ENCODE assay signal across 11 cellular contexts in the genomic region with DNA sequence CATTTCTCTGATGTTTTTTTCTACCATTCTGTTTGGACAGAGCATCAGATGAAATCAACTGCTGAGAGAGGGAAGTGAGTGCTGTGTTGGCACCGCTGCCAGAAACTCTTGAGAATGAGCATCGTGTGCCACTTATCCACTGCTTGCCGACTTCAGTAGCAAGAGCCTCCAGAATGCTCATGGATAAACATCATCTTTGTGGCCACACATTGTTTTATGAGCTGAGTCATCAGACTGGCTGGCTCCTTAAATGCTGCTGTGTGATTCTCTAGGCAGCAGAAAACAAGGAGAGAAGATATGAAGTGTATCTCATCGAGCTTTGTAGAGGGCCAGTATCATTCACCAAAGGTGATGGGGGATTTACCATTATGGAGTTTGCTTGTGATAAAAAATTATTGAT. TPM values are rescaled to one million over a fixed set of nuclear protein-coding genes. Genes with fewer than 3 reads are reported as not detected.
A peak's percentile ranks its signal among the peaks of the same experiment; 100 is the strongest.
DNase-seq lines count a peak whose midpoint lies in the region; ATAC-seq, FAIRE-seq and TF ChIP-seq lines count a peak whose summit lies in the region.
"Had no signal": no experiment of that assay in that cellular context is flagged by ENCODE, and none has a peak within 500 bp of the region (broad histone marks: within the 10 kb centered on the region; RNA-seq: fewer than 3 reads in every experiment).

No MANE protein-coding gene starts in this region.

- H3K4me1 ChIP-seq in H1 (replicated peaks in 1 of 4; ENCODE audit: control insufficient read depth in 3 of 4, insufficient read depth in 4 of 4, low read length in 3 of 4), result peaks cover 2 to 9% (median 3%) of the 10 kb centered on the region in 4 experiments; a peak in 5 of 7 replicates

- no peak overlapping the region for H3K27ac ChIP-seq in H1 (ENCODE audit: low read depth, low read length)

- H3K36me3 Mint-ChIP-seq in nephron progenitor cell (ENCODE audit: low read depth), result no peaks in the 10 kb centered on the region

- POLR2A ChIA-PET in H1 (lab: Charles Lee; ENCODE audit: partially characterized antibody), result interaction anchor here (0.9 to 1.7 kb wide), 4 partner anchors 8 to 55 kb away, joined by 3 to 4 read pairs (median 3); partner anchors contain the start of gene MAPKAPK3

- H2BK120ac ChIP-seq in H1 (replicated peaks; ENCODE audit: low read depth, low read length), result no peak overlapping the region

- peak; percentile 55 for DNase-seq in HCEC 1CT
- peak; percentile 43 for DNase-seq in NCI-H226
- no peak for DNase-seq in H1 (ENCODE audit: low read depth in 1 of 2, low spot score in 2 of 2)
- peak; percentile 80 for DNase-seq in renal cortical epithelial cell (ENCODE audit: low read depth)
- no peak for DNase-seq in HuH-7.5 (ENCODE audit: low spot score)
- DNase-seq in nephron progenitor cell, result no peak
- no peak for DNase-seq in T-helper 1 cell
- DNase-seq: NCI-H526 had no signal

- TF ChIP-seq EP300 in H1 (IDR thresholded peaks at IDR 0.05; ENCODE audit: borderline replicate concordance in 1 of 2, low read depth in 2 of 2, low read length in 2 of 2), result no peak

- peaks cover 0 to 16% (median 14%) of the 10 kb centered on the region in 4 experiments; a peak in 6 of 7 replicates for H3K27me3 ChIP-seq in H1 (replicated peaks in 1 of 4; ENCODE audit: control insufficient read depth in 3 of 4, extremely low read depth in 1 of 4, insufficient read depth in 3 of 4, low read length in 3 of 4)

- no peaks in the 10 kb centered on the region for H3K79me1 ChIP-seq in H1 (ENCODE audit: low read depth, low read length)

- CTCF ChIA-PET in H1 (lab: Charles Lee; ENCODE audit: partially characterized antibody), result interaction anchor here (0.9 to 63.8 kb wide), 4 partner anchors 18 to 231 kb away, joined by 3 to 1262 read pairs (median 36); partner anchors contain the start of genes CISH and MAPKAPK3

- H2AK5ac ChIP-seq in H1 (ENCODE audit: low read depth, low read length), result no peak overlapping the region

- H2BK12ac ChIP-seq in H1 (ENCODE audit: low read depth, low read length), result no peak overlapping the region

- H3K4me1 Mint-ChIP-seq in nephron progenitor cell, result peaks cover 5% of the 10 kb centered on the region

- no peaks in the 10 kb centered on the region for H3K9me3 Mint-ChIP-seq in nephron progenitor cell
- H3K9me3 Mint-ChIP-seq: neural crest cell had no signal

- 92% methylated on average over 4 of the region's 4 CpGs; no CpG with 5 or more reads in 1 of the 2 experiments for WGBS in H1 (ENCODE audit: extremely low coverage in 1 of 2, insufficient coverage in 1 of 2, insufficient read length in 1 of 2, insufficient replicate concordance in 2 of 2, low coverage in 1 of 2, low lambda C conversion rate in 2 of 2, missing lambda C conversion rate in 1 of 2), 2 experiments

- no peak overlapping the region for H3K14ac ChIP-seq in H1 (ENCODE audit: insufficient read length)

- H4K20me1 ChIP-seq in H1 (replicated peaks in 1 of 2; ENCODE audit: control insufficient read depth in 1 of 2, insufficient read depth in 2 of 2, low read length in 2 of 2), result no peaks in the 10 kb centered on the region

- no peak for TF ChIP-seq RAD21 in H1 (IDR thresholded peaks at IDR 0.05 in 1 of 2, conservative IDR thresholded peaks at IDR 0.05 in 1 of 2; ENCODE audit: low read depth in 2 of 2, low read length in 2 of 2)

- H4K8ac ChIP-seq in H1 (ENCODE audit: extremely low read depth, insufficient read depth, low read length), result no peak overlapping the region

- H3K4ac ChIP-seq in H1 (replicated peaks; ENCODE audit: insufficient read length, low read depth, low read length), result no peak overlapping the region

- no peak overlapping the region for H2BK20ac ChIP-seq in H1 (ENCODE audit: low read length)

- no peak for TF ChIP-seq CTCF in H1 (IDR thresholded peaks at IDR 0.05; ENCODE audit: control extremely low read depth in 1 of 3, insufficient read depth in 1 of 3, low read depth in 1 of 3, low read length in 3 of 3)
- TF ChIP-seq CTCF in nephron progenitor cell (IDR thresholded peaks at IDR 0.05), result no peak

- H2BK15ac ChIP-seq in H1 (ENCODE audit: low read length), result no peak overlapping the region

- H3K4me3 Mint-ChIP-seq in nephron progenitor cell, result no peak overlapping the region

- no peak overlapping the region for H3K4me2 ChIP-seq in H1 (ENCODE audit: insufficient read depth in 1 of 2, low read depth in 2 of 2, low read length in 2 of 2)

- FAIRE-seq in H1 (lab: Jason Lieb, UNC), result peak; percentile 39
- FAIRE-seq: GM18507 had no signal

- H3K4me3 ChIP-seq in H1 (ENCODE audit: extremely low read depth in 1 of 4, insufficient read depth in 2 of 4, low read depth in 3 of 4, low read length in 4 of 4), result no peak overlapping the region

- no peak overlapping the region for H3K9ac ChIP-seq in H1 (replicated peaks in 1 of 4; ENCODE audit: extremely low read depth in 1 of 4, low read depth in 3 of 4, low read length in 3 of 4)

- no peak overlapping the region for H4K91ac ChIP-seq in H1 (replicated peaks; ENCODE audit: insufficient read length, low read length)

- H2BK5ac ChIP-seq in H1 (ENCODE audit: low read depth, low read length), result no peak overlapping the region

- no peak for TF ChIP-seq POLR2A in H1 (IDR thresholded peaks at IDR 0.05; ENCODE audit: control extremely low read depth in 1 of 2, low read depth in 2 of 2, low read length in 2 of 2)

- no peaks in the 10 kb centered on the region for H3K9me3 ChIP-seq in H1 (ENCODE audit: insufficient read depth in 2 of 2, low read depth in 1 of 2, low read length in 1 of 2)

- no peak overlapping the region for H3K23ac ChIP-seq in H1 (ENCODE audit: insufficient read length)

- H3K79me2 ChIP-seq in H1 (ENCODE audit: control insufficient read depth in 1 of 2, insufficient read depth in 2 of 2, low read length in 2 of 2), result peaks cover 0 to 8% of the 10 kb centered on the region in 2 experiments; a peak in 1 of 4 replicates

- peaks cover 4% of the 10 kb centered on the region; the same call in 1 of the 2 replicates for H3K23me2 ChIP-seq in H1 (ENCODE audit: low read depth, low read length)

- no peaks in the 10 kb centered on the region for H3K36me3 ChIP-seq in H1 (ENCODE audit: control insufficient read depth in 2 of 4, insufficient read depth in 4 of 4, low read length in 3 of 4)

- no peak overlapping the region for H3K27ac Mint-ChIP-seq in nephron progenitor cell

- H2AFZ ChIP-seq in H1 (ENCODE audit: low read length), result no peak overlapping the region

- H3K27me3 Mint-ChIP-seq in nephron progenitor cell (ENCODE audit: low read depth, poor library complexity), result peaks cover 66% of the 10 kb centered on the region

- H3K18ac ChIP-seq in H1 (ENCODE audit: extremely low read depth, low read length), result no peak overlapping the region

- no peak overlapping the region for H3K56ac ChIP-seq in H1 (replicated peaks; ENCODE audit: insufficient read length, low read depth, low read length)

- no peak for ATAC-seq in HG03159 (IDR thresholded peaks at IDR 0.05; ENCODE audit: unreplicated experiment)

- no peak overlapping the region for H4K5ac ChIP-seq in H1 (ENCODE audit: insufficient read length, low read depth, low read length)

TF ChIP-seq in H1, 55 proteins besides CTCF, POLR2A, EP300 and RAD21 (continues in another document):
- TF ChIP-seq BRCA1 (IDR thresholded peaks at IDR 0.05; ENCODE audit: low read depth, low read length) (no peak), BCL11A (IDR thresholded peaks at IDR 0.05; ENCODE audit: low read depth in 2 of 2, low read length in 2 of 2) (no peak), POLR2AphosphoS5 (IDR thresholded peaks at IDR 0.05; ENCODE audit: low read depth, low read length) (no peak), CHD1 (IDR thresholded peaks at IDR 0.05; ENCODE audit: low read depth, low read length) (no peak), ZNF274 (IDR thresholded peaks at IDR 0.05; ENCODE audit: borderline replicate concordance, extremely low read depth, low read length) (no peak)

RNA-seq across cellular contexts. Expression of gene DOCK3, which starts 3.4 kb away (rescaled TPM):
- 4.6 and 5.0 TPM in 2 replicates for total RNA-seq in H1 (2021; fragmentation: NEBNext Ultra II Directional; extraction: Animal tissue kit (Norgen Biotek cat#: 25700))
- polyA plus RNA-seq in H1 (2011; rRNA removed), result 2.7 and 3.6 TPM in 2 replicates
- 3.1 TPM for polyA plus RNA-seq in H1 (2011; cell fraction: cytosol; rRNA removed)
- 13.9 TPM for polyA plus RNA-seq in H1 (2011; cell fraction: nucleus; rRNA removed)
- 3.8 to 5.0 TPM (median 4.6 TPM) in 4 replicates for polyA plus RNA-seq in H1 (2012, experiment 1 of 2)
- 0.35 TPM for polyA plus RNA-seq in H1 (2012, experiment 2 of 2)
- 2.4 TPM for polyA plus RNA-seq in H1 (2013, experiment 1 of 2)
- polyA plus RNA-seq in H1 (2013, experiment 2 of 2), result 2.2 TPM
- polyA minus RNA-seq in H1 (2011; rRNA and poly(A)+ RNA removed), result 10.1 and 12.7 TPM in 2 replicates
- 3.2 TPM for polyA minus RNA-seq in H1 (2011; cell fraction: cytosol; rRNA and poly(A)+ RNA removed)
- polyA minus RNA-seq in H1 (2011; cell fraction: nucleus; rRNA and poly(A)+ RNA removed), result 17.4 TPM
- 0.35 and 0.69 TPM in 2 replicates for total RNA-seq in renal cortical epithelial cell

RNA-seq across cellular contexts. Expression of gene MAPKAPK3, which starts 54.4 kb away (rescaled TPM):
- total RNA-seq in H1 (2021; fragmentation: NEBNext Ultra II Directional; extraction: Animal tissue kit (Norgen Biotek cat#: 25700)), result 52.7 and 65.4 TPM in 2 replicates
- 87.9 and 99.8 TPM in 2 replicates for polyA plus RNA-seq in H1 (2011; rRNA removed)
- 82.8 TPM for polyA plus RNA-seq in H1 (2011; cell fraction: cytosol; rRNA removed)
- polyA plus RNA-seq in H1 (2011; cell fraction: nucleus; rRNA removed), result 79.2 TPM
- 48.0 to 63.0 TPM (median 59.2 TPM) in 4 replicates for polyA plus RNA-seq in H1 (2012, experiment 1 of 2)
- polyA plus RNA-seq in H1 (2012, experiment 2 of 2), result 82.4 TPM
- polyA plus RNA-seq in H1 (2013, experiment 1 of 2), result 39.1 TPM
- polyA plus RNA-seq in H1 (2013, experiment 2 of 2), result 40.2 TPM
- polyA minus RNA-seq in H1 (2011; rRNA and poly(A)+ RNA removed), result 77.9 and 129 TPM in 2 replicates
- polyA minus RNA-seq in H1 (2011; cell fraction: cytosol; rRNA and poly(A)+ RNA removed), result 31.9 TPM
- polyA minus RNA-seq in H1 (2011; cell fraction: nucleus; rRNA and poly(A)+ RNA removed), result 34.5 TPM
- total RNA-seq in renal cortical epithelial cell, result 51.7 and 72.4 TPM in 2 replicates

RNA-seq across cellular contexts. Expression of gene CISH, which starts 59.8 kb away (rescaled TPM):
- 1.9 and 3.1 TPM in 2 replicates for total RNA-seq in H1 (2021; fragmentation: NEBNext Ultra II Directional; extraction: Animal tissue kit (Norgen Biotek cat#: 25700))
- polyA plus RNA-seq in H1 (2011; rRNA removed), result 2.2 and 3.0 TPM in 2 replicates
- polyA plus RNA-seq in H1 (2011; cell fraction: cytosol; rRNA removed), result 1.0 TPM
- polyA plus RNA-seq in H1 (2011; cell fraction: nucleus; rRNA removed), result 1.6 TPM
- 1.4 to 2.6 TPM (median 1.8 TPM) in 4 replicates for polyA plus RNA-seq in H1 (2012, experiment 1 of 2)
- polyA plus RNA-seq in H1 (2012, experiment 2 of 2), result 1.7 TPM
- 1.7 TPM for polyA plus RNA-seq in H1 (2013, experiment 1 of 2)
- polyA plus RNA-seq in H1 (2013, experiment 2 of 2), result 1.7 TPM
- 1.8 TPM in 2 replicates for polyA minus RNA-seq in H1 (2011; rRNA and poly(A)+ RNA removed)
- 1.6 TPM for polyA minus RNA-seq in H1 (2011; cell fraction: cytosol; rRNA and poly(A)+ RNA removed)
- 2.2 TPM for polyA minus RNA-seq in H1 (2011; cell fraction: nucleus; rRNA and poly(A)+ RNA removed)
- total RNA-seq in renal cortical epithelial cell, result 1.9 and 6.4 TPM in 2 replicates

Comparison
In these comparisons a context has a peak if more than half of its experiments do, and no peak if none do; other contexts are left out.
1. DNase-seq: peak in HCEC 1CT (single experiment), NCI-H226 (single experiment) and renal cortical epithelial cell (single experiment); none in H1 (0 of 2), HuH-7.5 (single experiment), nephron progenitor cell (single experiment) and T-helper 1 cell (0 of 5).